Comparison of ENCODE assay signal across 16 cellular contexts in the genomic region with DNA sequence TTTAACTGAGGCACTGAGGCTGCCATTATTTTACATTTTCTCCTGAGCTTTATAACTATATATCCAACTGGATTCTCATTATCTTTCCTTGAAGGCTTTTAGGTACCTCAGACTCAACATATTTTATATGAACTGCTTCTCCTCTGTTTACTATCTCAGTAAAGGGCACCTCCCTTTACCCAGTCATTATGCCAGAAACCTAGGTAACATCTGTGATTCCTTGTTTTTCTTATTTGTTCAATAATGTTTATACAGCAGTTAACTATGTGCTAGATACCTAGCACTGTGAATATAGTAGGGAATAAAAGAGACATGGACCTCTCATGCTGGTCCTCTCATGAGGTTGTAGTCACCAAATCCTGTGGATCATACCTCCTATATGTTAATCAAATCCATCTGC. TPM values are rescaled to one million over a fixed set of nuclear protein-coding genes. Genes with fewer than 3 reads are reported as not detected.
DNase-seq lines count a peak whose midpoint lies in the region; FAIRE-seq and TF ChIP-seq lines count a peak whose summit lies in the region.
"Had no signal": no experiment of that assay in that cellular context is flagged by ENCODE, and none has a peak within 500 bp of the region (broad histone marks: within the 10 kb centered on the region; RNA-seq: fewer than 3 reads in every experiment).

No MANE protein-coding gene starts in this region.

- no peaks in the 10 kb centered on the region for H3K79me2 ChIP-seq in OCI-LY7 (ENCODE audit: insufficient read depth, low read depth, low read length)

- H3K4me3 ChIP-seq in small intestine (ENCODE audit: low read depth in 1 of 2, low read length in 2 of 2), result no peak overlapping the region
- H3K4me3 ChIP-seq in OCI-LY7 (ENCODE audit: low read depth, low read length, poor library complexity, severe bottlenecking), result no peak overlapping the region
- H3K4me3 ChIP-seq: HAP-1, Peyer's patch had no signal

- no peaks in the 10 kb centered on the region for H3K9me2 ChIP-seq in OCI-LY7 (ENCODE audit: insufficient read depth, low read length)

- H3K36me3 ChIP-seq in small intestine (ENCODE audit: control insufficient read depth in 2 of 2, insufficient read depth in 2 of 2, low read length in 2 of 2) (no peaks in the 10 kb centered on the region), OCI-LY7 (ENCODE audit: insufficient read depth, low read length) (no peaks in the 10 kb centered on the region)
- H3K36me3 ChIP-seq: HAP-1, Peyer's patch had no signal

- DNase-seq in DMS53 treated with DMSO at 0.1 percent for 48 hours (lab: John Stamatoyannopoulos, UW; ENCODE audit: unreplicated experiment), result peak; percentile 16
- peak; percentile 31 to 77 for DNase-seq in NCI-H2081 (lab: John Stamatoyannopoulos, UW)
- peak; percentile 10 for DNase-seq in small intestine
- DNase-seq in OCI-LY7 (ENCODE audit: low spot score), result no peak
- DNase-seq in 8988T, result no peak
- DNase-seq in head of caudate nucleus, result no peak
- DNase-seq: CD8-positive, alpha-beta memory T cell; DMS 273 treated with DMSO at 0.1 percent for 48 hours; MM.1S; NCI-H1436; NCI-H2227 treated with DMSO at 0.1 percent for 48 hours; NCI-H524 treated with DMSO at 0.1 percent for 48 hours; Peyer's patch; Right ventricle myocardium superior had no signal

- intact Hi-C loops in OCI-LY7 (cut with micrococcal nuclease; ENCODE audit: unreplicated experiment), result no loop called here
- intact Hi-C loops in head of caudate nucleus (cut with DNase I), result no loop called here

- POLR2A ChIA-PET in OCI-LY7 (lab: Charles Lee), result no interaction called here

- TF ChIP-seq CTCF in VCaP (conservative IDR thresholded peaks at IDR 0.05) (no peak), OCI-LY7 (conservative IDR thresholded peaks at IDR 0.05; ENCODE audit: low read length) (no peak)

- H3K9me3 ChIP-seq in small intestine (ENCODE audit: control insufficient read depth, low read depth) (no peaks in the 10 kb centered on the region), OCI-LY7 (ENCODE audit: low read length) (no peaks in the 10 kb centered on the region)
- H3K9me3 ChIP-seq: HAP-1, Peyer's patch had no signal

- no peak for FAIRE-seq in small intestine (lab: Jason Lieb, UNC)

- H2AFZ ChIP-seq in OCI-LY7 (ENCODE audit: low read length), result no peak overlapping the region

- no peak overlapping the region for H3K4me2 ChIP-seq in OCI-LY7 (ENCODE audit: low read length)

- no peaks in the 10 kb centered on the region for H3K27me3 ChIP-seq in small intestine (ENCODE audit: control insufficient read depth in 2 of 2, insufficient read depth in 2 of 2, low read length in 2 of 2)
- H3K27me3 ChIP-seq: Peyer's patch had no signal

- no TSS peak for BruUV-seq in OCI-LY7 (replicated peaks; lab: Mats Ljungman, UMichigan)

- H3K4me1 ChIP-seq in small intestine (ENCODE audit: control insufficient read depth in 2 of 2, insufficient read depth in 1 of 2, low read depth in 1 of 2, low read length in 1 of 2), result no peaks in the 10 kb centered on the region
- H3K4me1 ChIP-seq in OCI-LY7 (ENCODE audit: insufficient read depth, low read length, poor library complexity, severe bottlenecking), result no peaks in the 10 kb centered on the region
- H3K4me1 ChIP-seq: HAP-1, Peyer's patch had no signal

- CTCF ChIA-PET in OCI-LY7 (lab: Charles Lee; ENCODE audit: unreplicated experiment), result no interaction called here

- H4K20me1 ChIP-seq in OCI-LY7 (ENCODE audit: insufficient read depth, low read length), result no peaks in the 10 kb centered on the region

- H3K27ac ChIP-seq in VCaP, result peak overlapping the region; percentile 61
- no peak overlapping the region for H3K27ac ChIP-seq in small intestine (ENCODE audit: low read depth in 1 of 2, low read length in 1 of 2)
- no peak overlapping the region for H3K27ac ChIP-seq in OCI-LY7 (ENCODE audit: low read depth, low read length, poor library complexity, severe bottlenecking)
- H3K27ac ChIP-seq: Peyer's patch had no signal

RNA-seq across cellular contexts. Expression of a gene that starts 25.6 kb away (rescaled TPM):
- polyA plus RNA-seq in small intestine, result 10 to 100 TPM in 1 of 3 donors, 1 to 10 TPM in 2; 1.1 to 18.1 (median 4.1) TPM
- total RNA-seq in OCI-LY7 (2014; rRNA removed; shearing (Covaris generic)), result 19.1 and 37.1 TPM in 2 replicates
- 23.5 and 24.0 TPM in 2 replicates for total RNA-seq in OCI-LY7 (2022)

RNA-seq across cellular contexts. Expression of a gene that starts 32.3 kb away (rescaled TPM):
- polyA plus RNA-seq in small intestine, result 10 to 100 TPM in 1 of 3 donors, 1 to 10 TPM in 2; 9.2 to 39.5 (median 9.4) TPM
- total RNA-seq in OCI-LY7 (2014; rRNA removed; shearing (Covaris generic)), result 143 and 157 TPM in 2 replicates
- total RNA-seq in OCI-LY7 (2022), result 105 and 106 TPM in 2 replicates

Comparison
In these comparisons a context has a peak if more than half of its experiments do, and no peak if none do; other contexts are left out.
1. DNase-seq: peak in DMS53 treated with DMSO at 0.1 percent for 48 hours (single experiment), NCI-H2081 (2 of 2) and small intestine (single experiment); none in OCI-LY7 (single experiment), 8988T (single experiment) and head of caudate nucleus (0 of 42).